In the genomic region with DNA sequence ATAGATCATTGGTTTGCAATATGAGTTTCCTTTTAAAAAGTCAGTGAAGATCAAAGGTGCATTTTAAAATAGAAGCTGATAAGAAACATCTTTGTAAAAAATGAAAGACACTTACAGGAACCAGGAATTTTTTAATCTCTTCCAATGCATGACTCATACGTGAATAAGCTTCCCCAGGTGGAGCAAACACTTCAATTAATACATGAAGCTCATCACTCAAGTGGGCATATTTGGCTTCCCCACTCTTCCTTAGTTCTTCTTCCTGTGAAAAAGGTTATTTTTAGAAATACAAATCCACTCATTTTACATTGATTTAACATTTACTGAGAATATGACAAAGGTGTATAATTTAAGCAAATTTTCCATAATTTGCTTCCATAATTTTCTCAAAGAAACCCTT, we compare ENCODE assay signal across 24 cellular contexts.
"Had no signal": no experiment of that assay in that cellular context is flagged by ENCODE, and none has a peak within 500 bp of the region (broad histone marks: within the 10 kb centered on the region; RNA-seq: fewer than 3 reads in every experiment).

No MANE protein-coding gene starts in this region.

- H3K4me2 ChIP-seq: smooth muscle cell had no signal

- H3K4me3 ChIP-seq: cardiac muscle cell, gastroesophageal sphincter, sigmoid colon, smooth muscle cell, transverse colon, uterus had no signal

- H3K4me1 ChIP-seq: gastroesophageal sphincter, sigmoid colon, transverse colon, uterus had no signal

- H3K27me3 Mint-ChIP-seq: activated CD4-positive, alpha-beta memory T cell treated with anti-CD3 and anti-CD28 coated beads for 36 hours; activated naive CD8-positive, alpha-beta T cell treated with anti-CD3 and anti-CD28 coated beads, Interleukin-2, amount 50 U/mL, for 24 hours; stimulated activated naive B cell treated with anti-CD40 and anti-IgM and Interleukin-4, amounts not matched to agents 10 μg/mL and 1 μg/mL and 100 μg/mL, for 72 hours had no signal

- H3K27ac Mint-ChIP-seq: activated CD4-positive, alpha-beta memory T cell treated with anti-CD3 and anti-CD28 coated beads for 36 hours; activated naive CD8-positive, alpha-beta T cell treated with anti-CD3 and anti-CD28 coated beads, Interleukin-2, amount 50 U/mL, for 24 hours; activated T-cell treated with anti-CD3 and anti-CD28 coated beads, Interleukin-2, amount 50 U/mL, for 72 hours; endodermal cell; natural killer cell; stimulated activated naive B cell treated with anti-CD40 and anti-IgM and Interleukin-4, amounts not matched to agents 10 μg/mL and 1 μg/mL and 100 μg/mL, for 72 hours had no signal

- DNase-seq: activated CD4-positive, alpha-beta memory T cell treated with anti-CD3 and anti-CD28 coated beads for 36 hours; activated CD4-positive, alpha-beta T cell treated with anti-CD3 and anti-CD28 coated beads for 48 hours; activated effector memory CD4-positive, alpha-beta T cell treated with anti-CD3 and anti-CD28 coated beads, Interleukin-2, amount 50 U/mL, for 16 hours; activated naive CD4-positive, alpha-beta T cell treated with anti-CD3 and anti-CD28 coated beads, Interleukin-2, amount 50 U/mL, for 16 hours; activated naive CD8-positive, alpha-beta T cell treated with anti-CD3 and anti-CD28 coated beads, Interleukin-2, amount 50 U/mL, for 24 hours; activated T-cell treated with anti-CD3 and anti-CD28 coated beads, Interleukin-2, amount 50 U/mL, for 72 hours; cortex of kidney; endodermal cell; hypothalamus; left ventricle myocardium superior; midbrain; natural killer cell; retina; sigmoid colon; stimulated activated CD4-positive, alpha-beta T cell treated with anti-CD3 and anti-CD28 coated beads, Interleukin-15, amount 100 ng/mL, for 24 hours; stimulated activated CD4-positive, alpha-beta T cell treated with anti-CD3 and anti-CD28 coated beads, Interleukin-2, amount 100 ng/mL, for 48 hours; stimulated activated CD8-positive, alpha-beta memory T cell treated with anti-CD3 and anti-CD28 coated beads, Interleukin-4, amount 100 ng/mL, for 48 hours; stimulated activated naive B cell treated with anti-CD40 and anti-IgM and Interleukin-4, amounts not matched to agents 10 μg/mL and 1 μg/mL and 100 μg/mL, for 72 hours; transverse colon; uterus had no signal

- H3K9me3 ChIP-seq: gastroesophageal sphincter, sigmoid colon, transverse colon, uterus had no signal

- H3K4me1 Mint-ChIP-seq: activated naive CD8-positive, alpha-beta T cell treated with anti-CD3 and anti-CD28 coated beads, Interleukin-2, amount 50 U/mL, for 24 hours; natural killer cell; stimulated activated naive B cell treated with anti-CD40 and anti-IgM and Interleukin-4, amounts not matched to agents 10 μg/mL and 1 μg/mL and 100 μg/mL, for 72 hours had no signal

- H3K36me3 Mint-ChIP-seq: activated CD4-positive, alpha-beta memory T cell treated with anti-CD3 and anti-CD28 coated beads for 36 hours had no signal

- H3K4me3 Mint-ChIP-seq: activated CD4-positive, alpha-beta memory T cell treated with anti-CD3 and anti-CD28 coated beads for 36 hours; activated naive CD8-positive, alpha-beta T cell treated with anti-CD3 and anti-CD28 coated beads, Interleukin-2, amount 50 U/mL, for 24 hours; activated T-cell treated with anti-CD3 and anti-CD28 coated beads, Interleukin-2, amount 50 U/mL, for 72 hours; endodermal cell; natural killer cell; stimulated activated naive B cell treated with anti-CD40 and anti-IgM and Interleukin-4, amounts not matched to agents 10 μg/mL and 1 μg/mL and 100 μg/mL, for 72 hours had no signal

- H3K36me3 ChIP-seq: cardiac muscle cell, gastroesophageal sphincter, sigmoid colon, transverse colon, uterus had no signal

- ATAC-seq: activated naive CD8-positive, alpha-beta T cell treated with anti-CD3 and anti-CD28 coated beads, Interleukin-2, amount 50 U/mL, for 24 hours; activated T-cell treated with anti-CD3 and anti-CD28 coated beads, Interleukin-2, amount 50 U/mL, for 72 hours; gastroesophageal sphincter; left ventricle myocardium superior; natural killer cell; stimulated activated naive B cell treated with anti-CD40 and anti-IgM and Interleukin-4, amounts not matched to agents 10 μg/mL and 1 μg/mL and 100 μg/mL, for 72 hours had no signal

- H3K27ac ChIP-seq: cardiac muscle cell, epithelial cell of prostate, gastroesophageal sphincter, sigmoid colon, transverse colon, uterus had no signal

- H3K27me3 ChIP-seq: cardiac muscle cell, gastroesophageal sphincter, sigmoid colon, transverse colon, uterus had no signal

- H3K9me3 Mint-ChIP-seq: activated naive CD8-positive, alpha-beta T cell treated with anti-CD3 and anti-CD28 coated beads, Interleukin-2, amount 50 U/mL, for 24 hours; activated T-cell treated with anti-CD3 and anti-CD28 coated beads, Interleukin-2, amount 50 U/mL, for 72 hours; endodermal cell; stimulated activated naive B cell treated with anti-CD40 and anti-IgM and Interleukin-4, amounts not matched to agents 10 μg/mL and 1 μg/mL and 100 μg/mL, for 72 hours had no signal
